8 cellular contexts compared by ENCODE assay signal in genomic region chr12:122500685-122501488, GRCh38. TPM values are rescaled to one million over a fixed set of nuclear protein-coding genes. Genes with fewer than 3 reads are reported as not detected.
DNase-seq lines count a peak whose midpoint lies in the region; ATAC-seq and TF ChIP-seq lines count a peak whose summit lies in the region.

TSS of gene ZCCHC8 (minus strand) at chr12:122500932. CDS start at chr12:122500840, 92 bp downstream.

- peak within 1 kb of the TSS; percentile 100 for H3K27ac Mint-ChIP-seq in activated CD4-positive, alpha-beta T cell treated with anti-CD3 and anti-CD28 coated beads, Interleukin-2, amount 10 ng/mL, durations not matched to agents 7 days and 5 days

- peaks cover 38% of the 10 kb centered on the region for H3K4me1 Mint-ChIP-seq in activated CD4-positive, alpha-beta T cell treated with anti-CD3 and anti-CD28 coated beads, Interleukin-2, amount 10 ng/mL, durations not matched to agents 7 days and 5 days

- CTCF ChIA-PET in activated CD4-positive, alpha-beta T cell treated with anti-CD3 and anti-CD28 coated beads, Interleukin-2, amount 10 ng/mL, durations not matched to agents 7 days and 5 days (lab: Charles Lee), result interaction anchor here (0.9 to 1.8 kb wide), 17 partner anchors 9 to 163 kb away, joined by 3 to 7 read pairs (median 4); partner anchors contain the start of genes KNTC1 and RSRC2

- no peak for TF ChIP-seq CTCF in C4-2B (conservative IDR thresholded peaks at IDR 0.05)

- ATAC-seq in GM19328 (IDR thresholded peaks at IDR 0.05; ENCODE audit: unreplicated experiment) (peak; percentile 83), HG03520 (IDR thresholded peaks at IDR 0.05; ENCODE audit: unreplicated experiment) (peak; percentile 93)

- peak within 1 kb of the TSS; percentile 97 for H3K4me3 Mint-ChIP-seq in activated CD4-positive, alpha-beta T cell treated with anti-CD3 and anti-CD28 coated beads, Interleukin-2, amount 10 ng/mL, durations not matched to agents 7 days and 5 days

- peaks cover 39% of the 10 kb centered on the region for H3K36me3 Mint-ChIP-seq in activated CD4-positive, alpha-beta T cell treated with anti-CD3 and anti-CD28 coated beads, Interleukin-2, amount 10 ng/mL, durations not matched to agents 7 days and 5 days (ENCODE audit: low read depth)

- H3K27me3 Mint-ChIP-seq in activated CD4-positive, alpha-beta T cell treated with anti-CD3 and anti-CD28 coated beads, Interleukin-2, amount 10 ng/mL, durations not matched to agents 7 days and 5 days, result no peaks in the 10 kb centered on the region

- H3K9me3 Mint-ChIP-seq in activated CD4-positive, alpha-beta T cell treated with anti-CD3 and anti-CD28 coated beads, Interleukin-2, amount 10 ng/mL, durations not matched to agents 7 days and 5 days, result no peaks in the 10 kb centered on the region

- peak within 1 kb of the TSS; percentile 98 for H3K27ac ChIP-seq in C4-2B

- POLR2A ChIA-PET in activated CD4-positive, alpha-beta T cell treated with anti-CD3 and anti-CD28 coated beads, Interleukin-2, amount 10 ng/mL, durations not matched to agents 7 days and 5 days (lab: Charles Lee), result interaction anchor here (0.6 to 2.8 kb wide), 8 partner anchors 10 to 859 kb away, joined by 3 to 25 read pairs (median 4); partner anchors contain the start of genes DIABLO, KNTC1 and RSRC2

- peak; percentile 100 for DNase-seq in NCI-H69 (lab: John Stamatoyannopoulos, UW)
- DNase-seq in activated CD4-positive, alpha-beta T cell treated with anti-CD3 and anti-CD28 coated beads, Interleukin-2, amount 10 ng/mL, durations not matched to agents 7 days and 5 days, result peak; percentile 98
- DNase-seq in cortex of kidney (lab: John Stamatoyannopoulos, UW), result peak; percentile 19
- peak; percentile 99 for DNase-seq in left kidney (ENCODE audit: low read depth, low spot score)
- peak; percentile 97 to 98 for DNase-seq in stimulated activated CD4-positive, alpha-beta T cell treated with anti-CD3 and anti-CD28 coated beads, Interleukin-2, amount 100 ng/mL, for 24 hours

RNA-seq across cellular contexts. Expression of gene ZCCHC8, which starts in this region (rescaled TPM):
- 10 to 100 TPM; 45.1 to 50.2 TPM for total RNA-seq in activated CD4-positive, alpha-beta T cell treated with anti-CD3 and anti-CD28 coated beads, Interleukin-2, amount 10 ng/mL, durations not matched to agents 7 days and 5 days

Comparison
In these comparisons a context has a peak if more than half of its experiments do, and no peak if none do; other contexts are left out.
1. Peak in every context shown above with its lines: DNase-seq, ATAC-seq and H3K27ac ChIP-seq.
2. DNase-seq: peak in every context shown above with its lines; median percentile 100 in NCI-H69; 99 in left kidney; 98 in activated CD4-positive, alpha-beta T cell treated with anti-CD3 and anti-CD28 coated beads, Interleukin-2, amount 10 ng/mL, durations not matched to agents 7 days and 5 days; 98 in stimulated activated CD4-positive, alpha-beta T cell treated with anti-CD3 and anti-CD28 coated beads, Interleukin-2, amount 100 ng/mL, for 24 hours; 19 in cortex of kidney.